Comparison of ENCODE assay signal across 27 cellular contexts in genomic region chr4:184101711-184102110, GRCh38.
"Had no signal": no experiment of that assay in that cellular context is flagged by ENCODE, and none has a peak within 500 bp of the region (broad histone marks: within the 10 kb centered on the region; RNA-seq: fewer than 3 reads in every experiment).

No MANE protein-coding gene starts in this region.

- H3K27ac Mint-ChIP-seq: natural killer cell; stimulated activated effector memory CD8-positive, alpha-beta T cell treated with anti-CD3 and anti-CD28 coated beads, Interleukin-12 subunit alpha, Interleukin-12 subunit beta, amount 100 ng/mL, for 72 hours; stimulated activated naive B cell treated with anti-CD40 and anti-IgM and Interleukin-4, amounts not matched to agents 10 μg/mL and 1 μg/mL and 100 μg/mL, for 72 hours; stimulated activated naive CD8-positive, alpha-beta T cell treated with anti-CD3 and anti-CD28 coated beads, Interleukin-15, Interleukin-2, amounts not matched to agents 100 ng/mL and 50 ng/mL, for 24 hours had no signal

- DNase-seq: naive thymus-derived CD4-positive, alpha-beta T cell; natural killer cell; nephron progenitor cell; nucleus accumbens; pancreas; right cardiac atrium; right lobe of liver; sigmoid colon; small intestine; stimulated activated CD4-positive, alpha-beta T cell treated with anti-CD3 and anti-CD28 coated beads, Interleukin-15, amount 100 ng/mL, for 24 hours; stimulated activated CD4-positive, alpha-beta T cell treated with anti-CD3 and anti-CD28 coated beads, Interleukin-2, amount 100 ng/mL, for 24 hours; stimulated activated CD4-positive, alpha-beta T cell treated with anti-CD3 and anti-CD28 coated beads, Interleukin-2, amount 100 ng/mL, for 48 hours; stimulated activated CD4-positive, alpha-beta T cell treated with anti-CD3 and anti-CD28 coated beads, Interleukin-4, amount 100 ng/mL, for 24 hours; stimulated activated naive B cell treated with anti-CD40 and anti-IgM and Interleukin-4, amounts not matched to agents 10 μg/mL and 1 μg/mL and 100 μg/mL, for 72 hours; stimulated activated naive CD4-positive, alpha-beta T cell treated with Interleukin-2 at 50 U/mL for 16 hours; stomach; thyroid gland; trophoblast cell; upper lobe of left lung had no signal

- H3K36me3 ChIP-seq: neutrophil, pancreas, prostate gland, right lobe of liver, sigmoid colon, stomach, thoracic aorta, thyroid gland, tibial nerve, upper lobe of left lung, vagina had no signal

- H3K4me1 ChIP-seq: prostate gland had no signal

- H3K36me3 Mint-ChIP-seq: naive thymus-derived CD4-positive, alpha-beta T cell; natural killer cell; stimulated activated effector memory CD8-positive, alpha-beta T cell treated with anti-CD3 and anti-CD28 coated beads, Interleukin-12 subunit alpha, Interleukin-12 subunit beta, amount 100 ng/mL, for 72 hours; stimulated activated naive B cell treated with anti-CD40 and anti-IgM and Interleukin-4, amounts not matched to agents 10 μg/mL and 1 μg/mL and 100 μg/mL, for 72 hours had no signal

- H3K9me3 Mint-ChIP-seq: natural killer cell; nephron progenitor cell; stimulated activated effector memory CD8-positive, alpha-beta T cell treated with anti-CD3 and anti-CD28 coated beads, Interleukin-12 subunit alpha, Interleukin-12 subunit beta, amount 100 ng/mL, for 72 hours; stimulated activated naive B cell treated with anti-CD40 and anti-IgM and Interleukin-4, amounts not matched to agents 10 μg/mL and 1 μg/mL and 100 μg/mL, for 72 hours; stimulated activated naive CD8-positive, alpha-beta T cell treated with anti-CD3 and anti-CD28 coated beads, Interleukin-15, Interleukin-2, amounts not matched to agents 100 ng/mL and 50 ng/mL, for 24 hours had no signal

- H3K4me3 ChIP-seq: pancreas, prostate gland, right lobe of liver, sigmoid colon, stomach, thoracic aorta, thyroid gland, tibial nerve, upper lobe of left lung, vagina had no signal

- ATAC-seq: natural killer cell; pancreas; right cardiac atrium; right lobe of liver; stimulated activated effector memory CD8-positive, alpha-beta T cell treated with anti-CD3 and anti-CD28 coated beads, Interleukin-12 subunit alpha, Interleukin-12 subunit beta, amount 100 ng/mL, for 72 hours; stimulated activated naive B cell treated with anti-CD40 and anti-IgM and Interleukin-4, amounts not matched to agents 10 μg/mL and 1 μg/mL and 100 μg/mL, for 72 hours had no signal

- H3K9me3 ChIP-seq: neutrophil, pancreas, prostate gland, right lobe of liver, sigmoid colon, stomach, thoracic aorta, thyroid gland, tibial nerve, upper lobe of left lung, vagina had no signal

- H3K4me3 Mint-ChIP-seq: naive thymus-derived CD4-positive, alpha-beta T cell; natural killer cell; nephron progenitor cell; neural crest cell; stimulated activated effector memory CD8-positive, alpha-beta T cell treated with anti-CD3 and anti-CD28 coated beads, Interleukin-12 subunit alpha, Interleukin-12 subunit beta, amount 100 ng/mL, for 72 hours; stimulated activated naive B cell treated with anti-CD40 and anti-IgM and Interleukin-4, amounts not matched to agents 10 μg/mL and 1 μg/mL and 100 μg/mL, for 72 hours; stimulated activated naive CD8-positive, alpha-beta T cell treated with anti-CD3 and anti-CD28 coated beads, Interleukin-15, Interleukin-2, amounts not matched to agents 100 ng/mL and 50 ng/mL, for 24 hours had no signal

- H3K27ac ChIP-seq: neutrophil, pancreas, prostate gland, right lobe of liver, sigmoid colon, stomach, thoracic aorta, thyroid gland, tibial nerve, upper lobe of left lung, vagina had no signal

- H3K27me3 ChIP-seq: neutrophil, pancreas, right lobe of liver, sigmoid colon, stomach, thyroid gland, tibial nerve, upper lobe of left lung, vagina had no signal
